ENCODE assay signal across 2 cellular contexts in the genomic region with DNA sequence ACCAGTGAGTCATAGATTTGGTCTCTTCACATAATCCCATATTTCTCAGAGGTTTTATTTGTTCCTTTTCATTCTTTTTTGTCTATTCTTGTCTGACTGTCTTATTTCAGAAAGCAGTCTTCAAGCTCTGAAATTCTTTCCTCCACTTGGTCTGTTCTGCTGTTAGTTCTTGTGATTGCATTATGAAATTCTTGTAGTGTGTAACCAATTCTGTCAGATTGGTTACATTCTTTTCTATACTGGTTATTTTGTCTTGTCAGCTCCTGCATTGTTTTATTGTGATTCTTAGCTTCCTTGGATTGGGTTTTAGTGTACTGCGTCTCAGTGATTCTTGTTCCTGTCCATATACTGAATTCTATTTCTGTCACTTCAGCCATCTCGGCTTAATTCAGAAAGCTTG.
A peak's percentile ranks its signal among the peaks of the same experiment; 100 is the strongest.
TF ChIP-seq lines count a peak whose summit lies in the region.

No MANE protein-coding gene starts in this region.

TF ChIP-seq in HCT116, 20 proteins besides CTCF, POLR2A, EP300 and RAD21:
- TF ChIP-seq ZBTB33 (IDR thresholded peaks at IDR 0.05; ENCODE audit: extremely low read depth, insufficient replicate concordance, low read length) (no peak), EZH2phosphoT487 (IDR thresholded peaks at IDR 0.05; ENCODE audit: borderline replicate concordance) (no peak), EZH2 (IDR thresholded peaks at IDR 0.05) (no peak), SRF (IDR thresholded peaks at IDR 0.05; ENCODE audit: low read depth) (no peak), SIN3A (IDR thresholded peaks at IDR 0.05; ENCODE audit: low read depth) (no peak), JUND (IDR thresholded peaks at IDR 0.05) (no peak), REST (IDR thresholded peaks at IDR 0.05; ENCODE audit: low read depth) (no peak), SP1 (IDR thresholded peaks at IDR 0.05; ENCODE audit: low read depth) (no peak), FOSL1 (IDR thresholded peaks at IDR 0.05; ENCODE audit: low read depth) (no peak), CEBPB (IDR thresholded peaks at IDR 0.05; ENCODE audit: low read depth) (no peak), EGR1 (IDR thresholded peaks at IDR 0.05; ENCODE audit: low read depth) (no peak), ATF3 (IDR thresholded peaks at IDR 0.05) (no peak), TCF7L2 (IDR thresholded peaks at IDR 0.05; ENCODE audit: borderline replicate concordance, extremely low read depth, insufficient read depth, insufficient read length) (no peak), YY1 (IDR thresholded peaks at IDR 0.05; ENCODE audit: extremely low read depth, insufficient replicate concordance, low read depth, low read length) (no peak), MAX (IDR thresholded peaks at IDR 0.05) (no peak)

TF ChIP-seq in K562, 482 proteins besides CTCF, POLR2A, EP300 and RAD21:
- TF ChIP-seq SIN3B (IDR thresholded peaks at IDR 0.05; ENCODE audit: low read depth), result no peak
- TF ChIP-seq ZNF316 (IDR thresholded peaks at IDR 0.05), result peak; percentile 21; the same call in 1 of the 2 replicates
- TF ChIP-seq, protein P1, sequence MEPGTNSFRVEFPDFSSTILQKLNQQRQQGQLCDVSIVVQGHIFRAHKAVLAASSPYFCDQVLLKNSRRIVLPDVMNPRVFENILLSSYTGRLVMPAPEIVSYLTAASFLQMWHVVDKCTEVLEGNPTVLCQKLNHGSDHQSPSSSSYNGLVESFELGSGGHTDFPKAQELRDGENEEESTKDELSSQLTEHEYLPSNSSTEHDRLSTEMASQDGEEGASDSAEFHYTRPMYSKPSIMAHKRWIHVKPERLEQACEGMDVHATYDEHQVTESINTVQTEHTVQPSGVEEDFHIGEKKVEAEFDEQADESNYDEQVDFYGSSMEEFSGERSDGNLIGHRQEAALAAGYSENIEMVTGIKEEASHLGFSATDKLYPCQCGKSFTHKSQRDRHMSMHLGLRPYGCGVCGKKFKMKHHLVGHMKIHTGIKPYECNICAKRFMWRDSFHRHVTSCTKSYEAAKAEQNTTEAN (CRISPR knock-in tag; IDR thresholded peaks at IDR 0.05), result no peak
